In the genomic region with DNA sequence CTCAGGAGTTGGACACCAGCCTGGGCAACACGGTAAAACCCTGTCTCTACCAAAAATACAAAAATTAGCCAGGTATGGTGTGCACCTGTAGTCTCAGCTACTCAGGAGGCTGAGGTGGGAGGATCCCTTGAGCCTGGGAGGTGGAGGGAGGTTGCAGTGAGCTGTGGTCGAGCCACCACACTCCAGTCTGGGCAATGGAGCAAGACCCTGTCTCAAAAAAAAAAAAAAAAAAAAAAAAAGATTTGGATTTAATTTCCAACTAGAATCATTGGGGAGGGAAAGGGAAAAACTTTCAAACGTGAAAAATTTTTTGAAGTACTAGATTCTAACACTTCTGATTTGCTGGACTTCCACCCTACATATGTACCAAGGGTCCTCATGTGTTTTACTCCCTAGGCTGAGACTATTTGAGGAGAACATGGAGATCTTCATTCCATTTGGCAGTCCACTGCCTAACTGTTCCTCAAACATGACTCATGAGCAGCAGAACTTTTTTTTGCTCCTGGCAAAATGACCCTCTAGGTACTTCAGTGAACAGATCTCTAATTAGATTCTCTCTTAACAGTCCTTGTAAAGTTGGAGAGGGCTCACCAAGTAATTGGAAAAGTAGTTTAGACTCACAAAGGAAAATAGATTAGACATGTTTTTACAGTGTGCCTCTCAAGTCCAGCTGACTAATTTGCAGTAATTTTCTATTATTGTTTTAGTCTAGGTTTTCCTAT, we compare ENCODE assay signal across 15 cellular contexts.
DNase-seq lines count a peak whose midpoint lies in the region; ATAC-seq lines count a peak whose summit lies in the region.
"Had no signal": no experiment of that assay in that cellular context is flagged by ENCODE, and none has a peak within 500 bp of the region (broad histone marks: within the 10 kb centered on the region; RNA-seq: fewer than 3 reads in every experiment).

No MANE protein-coding gene starts in this region.

- no peaks in the 10 kb centered on the region for H3K36me3 Mint-ChIP-seq in activated CD8-positive, alpha-beta memory T cell treated with anti-CD3 and anti-CD28 coated beads, Interleukin-2, amount 10 ng/mL, durations not matched to agents 7 days and 5 days
- H3K36me3 Mint-ChIP-seq: activated naive CD8-positive, alpha-beta T cell treated with anti-CD3 and anti-CD28 coated beads, Interleukin-2, amount 10 ng/mL, durations not matched to agents 7 days and 5 days; WTC11 had no signal

- CTCF ChIA-PET in activated CD8-positive, alpha-beta memory T cell treated with anti-CD3 and anti-CD28 coated beads, Interleukin-2, amount 10 ng/mL, durations not matched to agents 7 days and 5 days (lab: Charles Lee) = no interaction called here

- H3K27me3 Mint-ChIP-seq in activated CD8-positive, alpha-beta memory T cell treated with anti-CD3 and anti-CD28 coated beads, Interleukin-2, amount 10 ng/mL, durations not matched to agents 7 days and 5 days = peaks cover 35% of the 10 kb centered on the region

- H3K9me3 Mint-ChIP-seq in activated CD8-positive, alpha-beta memory T cell treated with anti-CD3 and anti-CD28 coated beads, Interleukin-2, amount 10 ng/mL, durations not matched to agents 7 days and 5 days (ENCODE audit: low read depth) = no peaks in the 10 kb centered on the region
- H3K9me3 Mint-ChIP-seq: activated naive CD8-positive, alpha-beta T cell treated with anti-CD3 and anti-CD28 coated beads, Interleukin-2, amount 10 ng/mL, durations not matched to agents 7 days and 5 days had no signal

- H3K27ac Mint-ChIP-seq in activated CD8-positive, alpha-beta memory T cell treated with anti-CD3 and anti-CD28 coated beads, Interleukin-2, amount 10 ng/mL, durations not matched to agents 7 days and 5 days = no peak overlapping the region
- H3K27ac Mint-ChIP-seq: activated naive CD8-positive, alpha-beta T cell treated with anti-CD3 and anti-CD28 coated beads, Interleukin-2, amount 10 ng/mL, durations not matched to agents 7 days and 5 days; WTC11 had no signal

- no peaks in the 10 kb centered on the region for H3K4me1 Mint-ChIP-seq in activated CD8-positive, alpha-beta memory T cell treated with anti-CD3 and anti-CD28 coated beads, Interleukin-2, amount 10 ng/mL, durations not matched to agents 7 days and 5 days
- H3K4me1 Mint-ChIP-seq: activated naive CD8-positive, alpha-beta T cell treated with anti-CD3 and anti-CD28 coated beads, Interleukin-2, amount 10 ng/mL, durations not matched to agents 7 days and 5 days had no signal

- ATAC-seq in activated CD8-positive, alpha-beta memory T cell treated with anti-CD3 and anti-CD28 coated beads, Interleukin-2, amount 10 ng/mL, durations not matched to agents 7 days and 5 days = no peak
- ATAC-seq in GM19452 (IDR thresholded peaks at IDR 0.05; ENCODE audit: unreplicated experiment) = no peak
- ATAC-seq: heart left ventricle had no signal

- DNase-seq in GM03348 (ENCODE audit: low spot score) = peak; percentile 18
- DNase-seq in OCI-M1 (lab: John Stamatoyannopoulos, UW) = peak; percentile 67
- DNase-seq in dermis microvascular lymphatic vessel endothelial cell (ENCODE audit: low read depth in 2 of 2) = peak; percentile 40 to 68
- peak; percentile 81 for DNase-seq in renal cortical epithelial cell (ENCODE audit: low read depth)
- no peak for DNase-seq in activated CD8-positive, alpha-beta memory T cell treated with anti-CD3 and anti-CD28 coated beads, Interleukin-2, amount 10 ng/mL, durations not matched to agents 7 days and 5 days
- no peak for DNase-seq in stimulated activated CD4-positive, alpha-beta T cell treated with anti-CD3 and anti-CD28 coated beads, Interleukin-4, amount 100 ng/mL, for 4 hours
- DNase-seq: activated CD8-positive, alpha-beta memory T cell treated with anti-CD3 and anti-CD28 coated beads, Interleukin-2, amount 50 U/mL, for 4 hours; activated naive CD8-positive, alpha-beta T cell treated with anti-CD3 and anti-CD28 coated beads, Interleukin-2, amount 10 ng/mL, durations not matched to agents 7 days and 5 days; COR-L47; heart left ventricle; NCI-H1048; NCI-H526 treated with DMSO at 0.1 percent for 48 hours; SHP77 treated with DMSO at 0.1 percent for 48 hours had no signal

- H3K4me3 Mint-ChIP-seq in activated CD8-positive, alpha-beta memory T cell treated with anti-CD3 and anti-CD28 coated beads, Interleukin-2, amount 10 ng/mL, durations not matched to agents 7 days and 5 days = no peak overlapping the region
- H3K4me3 Mint-ChIP-seq: activated naive CD8-positive, alpha-beta T cell treated with anti-CD3 and anti-CD28 coated beads, Interleukin-2, amount 10 ng/mL, durations not matched to agents 7 days and 5 days; WTC11 had no signal

Comparison
In these comparisons a context has a peak if more than half of its experiments do, and no peak if none do; other contexts are left out.
1. DNase-seq: peak in GM03348 (single experiment), OCI-M1 (single experiment), dermis microvascular lymphatic vessel endothelial cell (2 of 2) and renal cortical epithelial cell (single experiment); none in activated CD8-positive, alpha-beta memory T cell treated with anti-CD3 and anti-CD28 coated beads, Interleukin-2, amount 10 ng/mL, durations not matched to agents 7 days and 5 days (single experiment) and stimulated activated CD4-positive, alpha-beta T cell treated with anti-CD3 and anti-CD28 coated beads, Interleukin-4, amount 100 ng/mL, for 4 hours (0 of 2).